12 cellular contexts compared by ENCODE assay signal in the genomic region with DNA sequence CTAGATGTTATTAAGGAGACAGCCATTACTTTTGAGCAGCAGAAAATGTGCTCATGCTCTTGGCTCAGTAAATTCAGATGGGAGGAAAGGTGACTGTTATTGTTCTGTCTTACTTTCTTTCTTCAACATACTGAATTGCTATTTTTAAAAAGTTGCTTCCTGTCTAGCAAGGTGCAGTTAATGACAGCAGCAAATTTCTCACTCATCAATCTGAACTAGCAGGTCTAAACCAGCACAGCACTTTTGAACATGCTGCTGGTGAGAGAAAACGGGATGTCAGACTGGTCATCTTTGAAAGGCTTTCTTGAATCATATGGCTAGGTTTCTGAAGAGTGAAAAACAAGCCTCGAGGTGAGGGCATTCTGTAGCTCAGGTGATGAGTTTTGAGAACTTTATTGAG.
A peak's percentile ranks its signal among the peaks of the same experiment; 100 is the strongest.
DNase-seq lines count a peak whose midpoint lies in the region; ATAC-seq and TF ChIP-seq lines count a peak whose summit lies in the region.
"Had no signal": no experiment of that assay in that cellular context is flagged by ENCODE, and none has a peak within 500 bp of the region (broad histone marks: within the 10 kb centered on the region; RNA-seq: fewer than 3 reads in every experiment).

No MANE protein-coding gene starts in this region.

- H3K9me3 Mint-ChIP-seq in stimulated activated effector memory CD8-positive, alpha-beta T cell treated with anti-CD3 and anti-CD28 coated beads, Interleukin-12 subunit alpha, Interleukin-12 subunit beta, amount 100 ng/mL, for 72 hours, result peaks cover 2% of the 10 kb centered on the region

- no peaks in the 10 kb centered on the region for H4K20me1 ChIP-seq in OCI-LY3 (ENCODE audit: insufficient read depth, low read length)

- H3K4me3 ChIP-seq in OCI-LY3 (ENCODE audit: low read length), result 0 out of 2 replicates have a peak overlapping the region, but pooled peaks have one; percentile 3
- H3K4me3 ChIP-seq in coronary artery, result no peak overlapping the region

- H3K9ac ChIP-seq in OCI-LY3 (ENCODE audit: low read length), result no peak overlapping the region

- H3K27ac Mint-ChIP-seq in stimulated activated effector memory CD8-positive, alpha-beta T cell treated with anti-CD3 and anti-CD28 coated beads, Interleukin-12 subunit alpha, Interleukin-12 subunit beta, amount 100 ng/mL, for 72 hours, result no peak overlapping the region
- H3K27ac Mint-ChIP-seq: CD4-positive, alpha-beta memory T cell had no signal

- no peaks in the 10 kb centered on the region for H3K27me3 ChIP-seq in OCI-LY3 (ENCODE audit: low read depth, low read length)

- TF ChIP-seq CTCF in OCI-LY3 (IDR thresholded peaks at IDR 0.05; ENCODE audit: low read depth, low read length), result no peak
- no peak for TF ChIP-seq CTCF in coronary artery (IDR thresholded peaks at IDR 0.05)

- peaks cover 32% of the 10 kb centered on the region for H3K4me1 ChIP-seq in OCI-LY3 (ENCODE audit: low read length)

- ATAC-seq in GM18519 (IDR thresholded peaks at IDR 0.05; ENCODE audit: low FRiP score, unreplicated experiment) (peak; percentile 71), GM21515 (IDR thresholded peaks at IDR 0.05; ENCODE audit: unreplicated experiment) (peak; percentile 71), HG03066 (IDR thresholded peaks at IDR 0.05; ENCODE audit: low read depth, unreplicated experiment) (peak; percentile 63)
- ATAC-seq in stimulated activated effector memory CD8-positive, alpha-beta T cell treated with anti-CD3 and anti-CD28 coated beads, Interleukin-12 subunit alpha, Interleukin-12 subunit beta, amount 100 ng/mL, for 72 hours, result no peak

- DNase-seq in LoVo (ENCODE audit: low spot score), result no peak
- no peak for DNase-seq in coronary artery (ENCODE audit: low spot score)
- DNase-seq in HuH-7.5 (ENCODE audit: low spot score), result no peak
- no peak for DNase-seq in stimulated activated effector memory CD8-positive, alpha-beta T cell treated with anti-CD3 and anti-CD28 coated beads, Interleukin-12 subunit alpha, Interleukin-12 subunit beta, amount 100 ng/mL, for 72 hours (ENCODE audit: low spot score in 2 of 2)
- DNase-seq: amniotic stem cell; CD4-positive, alpha-beta memory T cell; mesenchymal stem cell; NCI-H1092 treated with DMSO at 0.1 percent for 48 hours had no signal

- no peaks in the 10 kb centered on the region for H3K9me3 ChIP-seq in OCI-LY3 (ENCODE audit: insufficient read depth, low read length)

- H3K36me3 Mint-ChIP-seq in stimulated activated effector memory CD8-positive, alpha-beta T cell treated with anti-CD3 and anti-CD28 coated beads, Interleukin-12 subunit alpha, Interleukin-12 subunit beta, amount 100 ng/mL, for 72 hours, result no peaks in the 10 kb centered on the region
- H3K36me3 Mint-ChIP-seq: CD4-positive, alpha-beta memory T cell had no signal

- H3K79me2 ChIP-seq in OCI-LY3 (ENCODE audit: low read length), result no peaks in the 10 kb centered on the region

- H3K4me3 Mint-ChIP-seq in stimulated activated effector memory CD8-positive, alpha-beta T cell treated with anti-CD3 and anti-CD28 coated beads, Interleukin-12 subunit alpha, Interleukin-12 subunit beta, amount 100 ng/mL, for 72 hours, result no peak overlapping the region
- H3K4me3 Mint-ChIP-seq: CD4-positive, alpha-beta memory T cell had no signal

- H3K27ac ChIP-seq in OCI-LY3 (ENCODE audit: low read length) (peak overlapping the region; percentile 92), coronary artery (no peak overlapping the region)

- H3K36me3 ChIP-seq in OCI-LY3 (replicated peaks; ENCODE audit: low read depth, low read length), result no peaks in the 10 kb centered on the region

- peak overlapping the region; percentile 54 for H3K4me2 ChIP-seq in OCI-LY3 (ENCODE audit: low read length)

- H3K4me1 Mint-ChIP-seq in stimulated activated effector memory CD8-positive, alpha-beta T cell treated with anti-CD3 and anti-CD28 coated beads, Interleukin-12 subunit alpha, Interleukin-12 subunit beta, amount 100 ng/mL, for 72 hours, result no peaks in the 10 kb centered on the region
- H3K4me1 Mint-ChIP-seq: CD4-positive, alpha-beta memory T cell had no signal

- H2AFZ ChIP-seq in OCI-LY3 (ENCODE audit: low read depth, low read length), result no peak overlapping the region; the same call in 1 of the 2 replicates
